ENCODE assay signal across 21 cellular contexts in genomic region chr2:29495536-29495935, GRCh38.
A peak's percentile ranks its signal among the peaks of the same experiment; 100 is the strongest.
DNase-seq lines count a peak whose midpoint lies in the region; TF ChIP-seq lines count a peak whose summit lies in the region.
"Had no signal": no experiment of that assay in that cellular context is flagged by ENCODE, and none has a peak within 500 bp of the region (broad histone marks: within the 10 kb centered on the region; RNA-seq: fewer than 3 reads in every experiment).

No MANE protein-coding gene starts in this region.

- no peaks in the 10 kb centered on the region; the same call in 1 of the 2 replicates for H3K36me3 ChIP-seq in SJCRH30
- H3K36me3 ChIP-seq: HAP-1, MG63, SJSA1 had no signal

- H3K9me3 Mint-ChIP-seq in mesothelial cell of epicardium, result no peaks in the 10 kb centered on the region

- H3K27ac ChIP-seq in SJCRH30, result no peak overlapping the region
- H3K27ac ChIP-seq: SJSA1 had no signal

- H3K36me3 Mint-ChIP-seq in mesothelial cell of epicardium, result no peaks in the 10 kb centered on the region
- H3K36me3 Mint-ChIP-seq: CD14-positive monocyte had no signal

- peaks cover 22% of the 10 kb centered on the region for H3K27me3 Mint-ChIP-seq in mesothelial cell of epicardium (ENCODE audit: low read depth)

- no peak overlapping the region for H3K27ac Mint-ChIP-seq in mesothelial cell of epicardium

- DNase-seq in GM03348 (ENCODE audit: low spot score) (peak; percentile 12), amniotic epithelial cell (ENCODE audit: low read depth) (peak; percentile 69), fibroblast of mammary gland (ENCODE audit: low read depth) (peak; percentile 34), SJCRH30 (no peak), mesothelial cell of epicardium (ENCODE audit: low spot score in 2 of 2, unreplicated experiment in 2 of 2) (no peak)
- DNase-seq in activated CD4-positive, CD25-positive, alpha-beta regulatory T cell treated with anti-CD3 and anti-CD28 coated beads, Interleukin-2, amount 50 U/mL, for 72 hours, result no peak
- no peak for DNase-seq in activated naive CD4-positive, alpha-beta T cell treated with Interleukin-2 at 50 U/mL for 16 hours
- DNase-seq: ACHN, EL, MG63, NCI-H1092, NCI-H1436, NCI-H187 treated with DMSO at 0.1 percent for 48 hours, NCI-H2107, NCI-H446 treated with DMSO at 0.1 percent for 48 hours, NCI-H526 treated with DMSO at 0.1 percent for 48 hours, OCI-M1 had no signal

- H3K9me3 ChIP-seq in SJCRH30 (replicated peaks), result no peaks in the 10 kb centered on the region
- H3K9me3 ChIP-seq: HAP-1, MG63, SJSA1 had no signal

- H3K4me3 ChIP-seq in fibroblast of mammary gland (ENCODE audit: control insufficient read depth, low read depth, low read length) (no peak overlapping the region), SJCRH30 (no peak overlapping the region)
- H3K4me3 ChIP-seq: HAP-1, K562, MG63, SJSA1 had no signal

- no peaks in the 10 kb centered on the region for H3K4me1 Mint-ChIP-seq in mesothelial cell of epicardium

- H3K27me3 ChIP-seq in SJCRH30, result no peaks in the 10 kb centered on the region
- H3K27me3 ChIP-seq: MG63, SJSA1 had no signal

- no peak overlapping the region for H3K4me3 Mint-ChIP-seq in mesothelial cell of epicardium

- no peak for TF ChIP-seq CTCF in fibroblast of mammary gland (conservative IDR thresholded peaks at IDR 0.05; ENCODE audit: control insufficient read depth, insufficient read depth, low read depth, low read length)
- TF ChIP-seq CTCF in mesothelial cell of epicardium (IDR thresholded peaks at IDR 0.05; ENCODE audit: unreplicated experiment), result no peak

- no peaks in the 10 kb centered on the region for H3K4me1 ChIP-seq in SJCRH30
- H3K4me1 ChIP-seq: HAP-1, SJSA1 had no signal

Comparison
In these comparisons a context has a peak if more than half of its experiments do, and no peak if none do; other contexts are left out.
1. DNase-seq: peak in GM03348 (single experiment), amniotic epithelial cell (single experiment) and fibroblast of mammary gland (single experiment); none in activated CD4-positive, CD25-positive, alpha-beta regulatory T cell treated with anti-CD3 and anti-CD28 coated beads, Interleukin-2, amount 50 U/mL, for 72 hours (single experiment), activated naive CD4-positive, alpha-beta T cell treated with Interleukin-2 at 50 U/mL for 16 hours (single experiment), SJCRH30 (0 of 2) and mesothelial cell of epicardium (0 of 2).